8 cellular contexts compared by ENCODE assay signal in genomic region chr7:128427289-128427891, GRCh38. TPM values are rescaled to one million over a fixed set of nuclear protein-coding genes. Genes with fewer than 3 reads are reported as not detected.
DNase-seq lines count a peak whose midpoint lies in the region; ATAC-seq and TF ChIP-seq lines count a peak whose summit lies in the region.

No MANE protein-coding gene starts in this region.

- peak; percentile 66 for DNase-seq in activated effector memory CD4-positive, alpha-beta T cell treated with anti-CD3 and anti-CD28 coated beads, Interleukin-2, amount 50 U/mL, for 16 hours
- no peak for DNase-seq in activated effector memory CD4-positive, alpha-beta T cell treated with Interleukin-2 at 50 U/mL for 16 hours
- peak; percentile 88 for DNase-seq in HT-29 (ENCODE audit: low spot score)
- DNase-seq in colonic mucosa: peak; percentile 41
- DNase-seq in lung (ENCODE audit: low spot score): no peak
- no peak for DNase-seq in aorta
- DNase-seq in mucosa of gallbladder (ENCODE audit: low spot score): no peak

- intact Hi-C loops in colonic mucosa (cut with DNase I) (loop anchor here (1.0 kb wide), 1 partner anchor 33 kb away; no protein-coding TSS in a partner anchor), aorta (cut with DNase I) (loop anchor here in 1 of 2 donors (1.0 kb wide), 1 partner anchor 32 kb away; no protein-coding TSS in a partner anchor)

- ATAC-seq in lung (ENCODE audit: insufficient read depth, low FRiP score) (peak; percentile 76), aorta (ENCODE audit: low FRiP score) (peak; percentile 80)

- no peaks in the 10 kb centered on the region for H3K79me2 ChIP-seq in OCI-LY3 (ENCODE audit: low read length)

- H3K4me1 ChIP-seq in OCI-LY3 (ENCODE audit: low read length) (peaks cover 39% of the 10 kb centered on the region), colonic mucosa (no peaks in the 10 kb centered on the region), lung (ENCODE audit: control insufficient read depth in 2 of 2, insufficient read depth in 2 of 2, low read length in 2 of 2) (no peaks in the 10 kb centered on the region), aorta (ENCODE audit: control insufficient read depth in 1 of 2, insufficient read depth in 2 of 2, low read length in 2 of 2) (no peaks in the 10 kb centered on the region)

- H3K36me3 ChIP-seq in OCI-LY3 (replicated peaks; ENCODE audit: low read depth, low read length) (no peaks in the 10 kb centered on the region), colonic mucosa (no peaks in the 10 kb centered on the region), lung (ENCODE audit: control insufficient read depth in 2 of 2, insufficient read depth in 2 of 2, low read length in 2 of 2) (no peaks in the 10 kb centered on the region), aorta (ENCODE audit: control insufficient read depth in 1 of 2, insufficient read depth in 2 of 2, low read length in 1 of 2) (no peaks in the 10 kb centered on the region)

- H3K27ac ChIP-seq in OCI-LY3 (ENCODE audit: low read length) (no peak overlapping the region), colonic mucosa (no peak overlapping the region), lung (ENCODE audit: low read depth in 1 of 2, low read length in 1 of 2) (no peak overlapping the region), aorta (ENCODE audit: low read depth in 1 of 2, low read length in 2 of 2) (no peak overlapping the region)

- H3K9me3 ChIP-seq in OCI-LY3 (ENCODE audit: insufficient read depth, low read length) (no peaks in the 10 kb centered on the region), colonic mucosa (no peaks in the 10 kb centered on the region), lung (ENCODE audit: control insufficient read depth in 2 of 2, insufficient read depth in 1 of 2, low read length in 1 of 2) (no peaks in the 10 kb centered on the region), aorta (ENCODE audit: control insufficient read depth, low read length) (no peaks in the 10 kb centered on the region)

- H4K20me1 ChIP-seq in OCI-LY3 (ENCODE audit: insufficient read depth, low read length): no peaks in the 10 kb centered on the region

- H3K4me3 ChIP-seq in OCI-LY3 (ENCODE audit: low read length) (no peak overlapping the region), colonic mucosa (no peak overlapping the region), lung (no peak overlapping the region), aorta (ENCODE audit: low read length in 2 of 2) (no peak overlapping the region)

- H3K9ac ChIP-seq in OCI-LY3 (ENCODE audit: low read length) (no peak overlapping the region), colonic mucosa (ENCODE audit: low read depth in 2 of 2, low read length in 2 of 2) (no peak overlapping the region)

- 15 to 20% methylated on average over 7 of the region's 7 CpGs for WGBS in lung, 2 donors
- WGBS in aorta, 2 donors: 8 to 12% methylated on average over 7 of the region's 7 CpGs

- peak; percentile 77 for TF ChIP-seq CTCF in OCI-LY3 (IDR thresholded peaks at IDR 0.05; ENCODE audit: low read depth, low read length)
- TF ChIP-seq CTCF in colonic mucosa (IDR thresholded peaks at IDR 0.05): peak; percentile 76
- peak; percentile 65 for TF ChIP-seq CTCF in lung (IDR thresholded peaks at IDR 0.05; ENCODE audit: control extremely low read depth, extremely low read depth)

- H3K4me2 ChIP-seq in OCI-LY3 (ENCODE audit: low read length): peak overlapping the region; percentile 31

- H2AFZ ChIP-seq in OCI-LY3 (ENCODE audit: low read depth, low read length): no peak overlapping the region

- H3K27me3 ChIP-seq in OCI-LY3 (ENCODE audit: low read depth, low read length) (no peaks in the 10 kb centered on the region), colonic mucosa (no peaks in the 10 kb centered on the region), lung (ENCODE audit: control insufficient read depth, insufficient read depth) (no peaks in the 10 kb centered on the region), aorta (ENCODE audit: control insufficient read depth in 1 of 2, insufficient read depth in 2 of 2, low read length in 1 of 2) (no peaks in the 10 kb centered on the region)

RNA-seq across cellular contexts. Expression of gene IMPDH1, which starts 17.6 kb away (rescaled TPM):
- 188 and 199 TPM in 2 replicates for total RNA-seq in HT-29 (2014; rRNA removed; shearing (Covaris generic))
- total RNA-seq in colonic mucosa (10 to 100 TPM; 37.5 to 50.0 TPM), lung (10 to 100 TPM; 25.9 to 86.6 TPM), aorta (10 to 100 TPM; 41.5 to 60.1 TPM), mucosa of gallbladder (18.6 TPM)
- polyA plus RNA-seq in lung (100 to 1,000 TPM in 1 of 2 donors, 10 to 100 TPM in 1; 37.1 to 136 TPM), aorta (10 to 100 TPM; 21.0 to 40.0 TPM)

RNA-seq across cellular contexts. Expression of gene HILPDA, which starts 28.3 kb away (rescaled TPM):
- total RNA-seq in HT-29 (2014; rRNA removed; shearing (Covaris generic)): 23.5 and 27.8 TPM in 2 replicates
- total RNA-seq in colonic mucosa (10 to 100 TPM; 12.1 to 31.4 TPM), lung (10 to 100 TPM; 12.5 to 61.9 TPM), aorta (10 to 100 TPM in 1 of 2 donors, 1 to 10 TPM in 1; 9.1 to 36.8 TPM), mucosa of gallbladder (7.4 TPM)
- polyA plus RNA-seq in lung (10 to 100 TPM in 1 of 2 donors, 1 to 10 TPM in 1; 6.6 to 13.9 TPM), aorta (10 to 100 TPM in 1 of 2 donors, 1 to 10 TPM in 1; 4.1 to 11.7 TPM)

RNA-seq across cellular contexts. Expression of gene METTL2B, which starts 49.2 kb away (rescaled TPM):
- total RNA-seq in HT-29 (2014; rRNA removed; shearing (Covaris generic)): 29.5 and 33.8 TPM in 2 replicates
- total RNA-seq in colonic mucosa (10 to 100 TPM; 24.6 to 36.8 TPM), lung (10 to 100 TPM; 19.2 to 25.0 TPM), aorta (10 to 100 TPM; 22.7 to 23.8 TPM), mucosa of gallbladder (19.4 TPM)
- polyA plus RNA-seq in lung (10 to 100 TPM; 11.5 to 12.4 TPM), aorta (1 to 10 TPM; 7.0 to 9.4 TPM)

Comparison
In these comparisons a context has a peak if more than half of its experiments do, and no peak if none do; other contexts are left out.
1. DNase-seq: peak in activated effector memory CD4-positive, alpha-beta T cell treated with anti-CD3 and anti-CD28 coated beads, Interleukin-2, amount 50 U/mL, for 16 hours (single experiment), HT-29 (single experiment) and colonic mucosa (single experiment); none in activated effector memory CD4-positive, alpha-beta T cell treated with Interleukin-2 at 50 U/mL for 16 hours (single experiment), lung (single experiment), aorta (0 of 2) and mucosa of gallbladder (single experiment).
2. Peak in every context shown above with its lines, with median percentiles within 50 percentile points of each other: CTCF ChIP-seq.